ENCODE assay signal across 8 cellular contexts in the genomic region with DNA sequence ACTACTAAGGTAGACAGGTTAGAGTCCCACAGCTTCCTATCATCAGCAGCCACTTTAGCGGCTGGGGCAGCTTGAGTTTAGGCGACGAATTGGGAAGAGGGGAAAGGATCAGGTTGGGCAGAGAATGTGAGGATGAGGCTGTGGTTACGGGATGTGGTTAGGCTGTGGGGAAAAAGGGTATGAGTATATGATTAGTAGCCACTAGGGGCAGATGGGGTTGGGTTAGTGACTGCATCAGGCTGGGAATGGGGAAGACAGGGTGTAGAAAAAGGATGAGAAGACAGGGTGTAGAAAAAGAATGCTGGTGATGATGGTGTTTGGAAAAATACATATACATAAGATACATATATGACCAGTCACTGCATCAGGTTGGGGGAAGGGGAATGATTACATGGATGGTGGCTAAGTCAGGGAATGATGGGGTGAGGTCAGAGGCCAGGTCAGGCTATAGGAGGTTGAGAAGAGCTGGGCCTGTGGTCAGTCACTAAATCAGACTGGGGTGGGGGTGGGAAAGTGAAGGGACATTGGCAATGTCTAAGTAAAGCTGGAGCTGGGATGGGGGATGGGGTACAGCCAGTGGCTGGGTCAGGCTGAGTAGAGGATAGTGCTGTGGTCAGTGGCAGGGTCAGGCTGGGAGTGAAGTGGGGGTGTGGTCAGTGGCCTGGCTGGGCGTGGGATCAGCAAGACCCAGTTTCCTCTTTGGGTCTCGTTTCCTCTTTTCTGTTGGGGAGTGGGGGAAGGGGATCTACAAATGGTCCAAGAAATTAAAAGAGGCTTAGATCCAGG. TPM values are rescaled to one million over a fixed set of nuclear protein-coding genes. Genes with fewer than 3 reads are reported as not detected.
DNase-seq lines count a peak whose midpoint lies in the region; ATAC-seq, FAIRE-seq and TF ChIP-seq lines count a peak whose summit lies in the region.

No MANE protein-coding gene starts in this region.

- in situ Hi-C loops in astrocyte of the spinal cord (cut with HindIII; ENCODE audit: low sequenced_read_pairs): no loop called here

- peak; percentile 68 for TF ChIP-seq CTCF in astrocyte of the spinal cord (IDR thresholded peaks at IDR 0.05; ENCODE audit: low read depth, low read length)

- H3K27ac ChIP-seq in BLaER1: 0 out of 2 replicates have a peak overlapping the region, but pooled peaks have one; percentile 83
- peak overlapping the region; percentile 95 for H3K27ac ChIP-seq in skeletal muscle tissue (ENCODE audit: low read depth, low read length)

- H4K20me1 ChIP-seq in BLaER1: peaks cover 66% of the 10 kb centered on the region

- no peak for ATAC-seq in HG02623 (IDR thresholded peaks at IDR 0.05; ENCODE audit: unreplicated experiment)
- no peak for ATAC-seq in GM18870 (IDR thresholded peaks at IDR 0.05; ENCODE audit: unreplicated experiment)

- H3K4me2 ChIP-seq in BLaER1: peak overlapping the region; percentile 91

- FAIRE-seq in GM12892 (lab: Jason Lieb, UNC): peak; percentile 79

- H3K9me3 ChIP-seq in BLaER1 (no peaks in the 10 kb centered on the region), iPS-15b (ENCODE audit: control insufficient read depth, insufficient read depth, low read length) (no peaks in the 10 kb centered on the region), skeletal muscle tissue (ENCODE audit: control insufficient read depth in 3 of 3, low read length in 3 of 3) (no peaks in the 10 kb centered on the region)

- H3K4me1 ChIP-seq in BLaER1: peaks cover 71% of the 10 kb centered on the region
- peaks cover 34% of the 10 kb centered on the region for H3K4me1 ChIP-seq in iPS-15b (ENCODE audit: control insufficient read depth, insufficient read depth, low read length)
- H3K4me1 ChIP-seq in skeletal muscle tissue (ENCODE audit: control insufficient read depth in 3 of 3, insufficient read depth in 3 of 3, low read length in 3 of 3): peaks cover 56 to 63% (median 57%) of the 10 kb centered on the region in 3 donors

- peak overlapping the region; percentile 89 for H3K4me3 ChIP-seq in BLaER1
- peak overlapping the region; percentile 93 for H3K4me3 ChIP-seq in astrocyte of the spinal cord (ENCODE audit: low read depth, low read length)
- peak overlapping the region; percentile 27 for H3K4me3 ChIP-seq in iPS-15b (ENCODE audit: low read depth, low read length)
- peak overlapping the region; percentile 59 to 96 (median 95) for H3K4me3 ChIP-seq in skeletal muscle tissue (ENCODE audit: low read length in 3 of 3)

- H3K9ac ChIP-seq in BLaER1 (no peak overlapping the region), iPS-15b (ENCODE audit: low read depth, low read length) (no peak overlapping the region), skeletal muscle tissue (ENCODE audit: low read depth in 1 of 3, low read length in 3 of 3) (peak overlapping the region; percentile 17 to 51 (median 36))

- DNase-seq in GM12892 (ENCODE audit: insufficient read length) (no peak), NOMO-1 treated with dmso at 0.1 percent for 144 hours (lab: John Stamatoyannopoulos, UW; ENCODE audit: unreplicated experiment) (peak; percentile 54), astrocyte of the spinal cord (ENCODE audit: low read depth, low spot score) (peak; percentile 75)

- peak; percentile 17; the same call in 1 of the 2 replicates for TF ChIP-seq POLR2A in GM12892 (IDR thresholded peaks at IDR 0.05; ENCODE audit: low read depth, low read length)

- peaks cover 23% of the 10 kb centered on the region for H3K36me3 ChIP-seq in BLaER1
- peaks cover 6% of the 10 kb centered on the region for H3K36me3 ChIP-seq in iPS-15b (ENCODE audit: control insufficient read depth, insufficient read depth, low read length)
- peaks cover 9 to 17% (median 10%) of the 10 kb centered on the region in 3 donors for H3K36me3 ChIP-seq in skeletal muscle tissue (ENCODE audit: control insufficient read depth in 3 of 3, insufficient read depth in 3 of 3, low read length in 3 of 3)

- no peaks in the 10 kb centered on the region for H3K27me3 ChIP-seq in BLaER1
- H3K27me3 ChIP-seq in iPS-15b (ENCODE audit: control insufficient read depth, insufficient read depth, low read length): no peaks in the 10 kb centered on the region
- no peaks in the 10 kb centered on the region for H3K27me3 ChIP-seq in skeletal muscle tissue (ENCODE audit: control insufficient read depth in 3 of 3, insufficient read depth in 3 of 3, low read length in 3 of 3)

RNA-seq across cellular contexts. Expression of gene TLN1, which starts 2.1 kb away (rescaled TPM):
- polyA plus RNA-seq in GM12892 (2012; ENCODE audit: missing spikeins): 65.4 TPM
- 90.8 TPM for total RNA-seq in skeletal muscle tissue

RNA-seq across cellular contexts. Expression of gene CREB3, which starts 2.6 kb away (rescaled TPM):
- 19.2 TPM for polyA plus RNA-seq in GM12892 (2012; ENCODE audit: missing spikeins)
- 20.9 TPM for total RNA-seq in skeletal muscle tissue

RNA-seq across cellular contexts. Expression of gene GBA2, which starts 19.1 kb away (rescaled TPM):
- polyA plus RNA-seq in GM12892 (2012; ENCODE audit: missing spikeins): 28.3 TPM
- 31.3 TPM for total RNA-seq in skeletal muscle tissue

RNA-seq across cellular contexts. Expression of gene RGP1, which starts 19.2 kb away (rescaled TPM):
- polyA plus RNA-seq in GM12892 (2012; ENCODE audit: missing spikeins): 6.3 TPM
- 7.8 TPM for total RNA-seq in skeletal muscle tissue

RNA-seq across cellular contexts. Expression of gene MSMP, which starts 24.2 kb away (rescaled TPM):
- polyA plus RNA-seq in GM12892 (2012; ENCODE audit: missing spikeins): not detected
- total RNA-seq in skeletal muscle tissue: not detected

Comparison
In these comparisons a context has a peak if more than half of its experiments do, and no peak if none do; other contexts are left out.
1. H3K4me3 ChIP-seq: peak in every context shown above with its lines; median percentile 95 in skeletal muscle tissue; 93 in astrocyte of the spinal cord; 89 in BLaER1; 27 in iPS-15b.
2. H3K9ac ChIP-seq: peak in skeletal muscle tissue (3 of 3); none in BLaER1 (single experiment) and iPS-15b (single experiment).